17 cellular contexts compared by ENCODE assay signal in genomic region chr11:13334068-13334785, GRCh38. TPM values are rescaled to one million over a fixed set of nuclear protein-coding genes. Genes with fewer than 3 reads are reported as not detected.
DNase-seq lines count a peak whose midpoint lies in the region; FAIRE-seq and TF ChIP-seq lines count a peak whose summit lies in the region.
"Had no signal": no experiment of that assay in that cellular context is flagged by ENCODE, and none has a peak within 500 bp of the region (broad histone marks: within the 10 kb centered on the region; RNA-seq: fewer than 3 reads in every experiment).

No MANE protein-coding gene starts in this region.

- peaks cover 87% of the 10 kb centered on the region for H3K4me1 Mint-ChIP-seq in activated naive CD4-positive, alpha-beta T cell treated with anti-CD3 and anti-CD28 coated beads, Interleukin-2, amount 50 U/mL, for 24 hours
- peaks cover 33% of the 10 kb centered on the region for H3K4me1 Mint-ChIP-seq in activated naive CD4-positive, alpha-beta T cell treated with anti-CD3 and anti-CD28 coated beads, Interleukin-2, amount 10 ng/mL, durations not matched to agents 7 days and 5 days
- peaks cover 54% of the 10 kb centered on the region for H3K4me1 Mint-ChIP-seq in activated T-helper 1 cell treated with anti-CD3 and anti-CD28 coated beads, Interleukin-12 subunit alpha, Interleukin-12 subunit beta, Interleukin-2, Interleukin-4 antibody, amounts not matched to agents 30 ng/mL and 10 ng/mL and 1 ng/mL, durations not matched to agents 14 hours and 24 hours and 36 hours (ENCODE audit: low read depth)
- H3K4me1 Mint-ChIP-seq in CD14-positive monocyte, result peaks cover 52% of the 10 kb centered on the region

- CTCF ChIA-PET in activated naive CD4-positive, alpha-beta T cell treated with anti-CD3 and anti-CD28 coated beads, Interleukin-2, amount 10 ng/mL, durations not matched to agents 7 days and 5 days (lab: Charles Lee), result interaction anchor here (0.7 to 4.2 kb wide), 17 partner anchors 11 to 111 kb away, joined by 3 to 32 read pairs (median 8); no protein-coding TSS in a partner anchor

- TF ChIP-seq CTCF in keratinocyte (optimal IDR thresholded peaks at IDR 0.05 in 1 of 3, IDR thresholded peaks at IDR 0.05 in 1 of 3, conservative IDR thresholded peaks at IDR 0.05 in 1 of 3; ENCODE audit: extremely low read depth in 1 of 3, insufficient read depth in 2 of 3, low read length in 3 of 3) (no peak), thyroid gland (IDR thresholded peaks at IDR 0.05) (no peak), CD14-positive monocyte (IDR thresholded peaks at IDR 0.05) (no peak)

- H3K79me2 ChIP-seq in keratinocyte (ENCODE audit: control insufficient read depth, insufficient read depth, low read length), result peaks cover 8% of the 10 kb centered on the region

- no peaks in the 10 kb centered on the region for H3K36me3 Mint-ChIP-seq in activated naive CD4-positive, alpha-beta T cell treated with anti-CD3 and anti-CD28 coated beads, Interleukin-2, amount 50 U/mL, for 24 hours
- no peaks in the 10 kb centered on the region for H3K36me3 Mint-ChIP-seq in activated naive CD4-positive, alpha-beta T cell treated with anti-CD3 and anti-CD28 coated beads, Interleukin-2, amount 10 ng/mL, durations not matched to agents 7 days and 5 days
- peaks cover 7% of the 10 kb centered on the region for H3K36me3 Mint-ChIP-seq in activated T-helper 1 cell treated with anti-CD3 and anti-CD28 coated beads, Interleukin-12 subunit alpha, Interleukin-12 subunit beta, Interleukin-2, Interleukin-4 antibody, amounts not matched to agents 30 ng/mL and 10 ng/mL and 1 ng/mL, durations not matched to agents 14 hours and 24 hours and 36 hours (ENCODE audit: low read depth)
- H3K36me3 Mint-ChIP-seq in CD14-positive monocyte, result peaks cover 17 to 30% of the 10 kb centered on the region in 2 donors
- H3K36me3 Mint-ChIP-seq: brain, memory B cell had no signal

- no peak for DNase-seq in activated naive CD4-positive, alpha-beta T cell treated with anti-CD3 and anti-CD28 coated beads, Interleukin-2, amount 10 ng/mL, durations not matched to agents 7 days and 5 days
- DNase-seq in activated T-helper 1 cell treated with anti-CD3 and anti-CD28 coated beads, Interleukin-12 subunit alpha, Interleukin-12 subunit beta, Interleukin-2, Interleukin-4 antibody, amounts not matched to agents 30 ng/mL and 10 ng/mL and 1 ng/mL, durations not matched to agents 14 hours and 24 hours and 36 hours (ENCODE audit: low spot score), result no peak
- DNase-seq in keratinocyte (ENCODE audit: low read depth, low spot score) (no peak), thyroid gland (no peak), DMS79 (lab: John Stamatoyannopoulos, UW) (no peak), GM19239 (ENCODE audit: insufficient read length, low spot score) (no peak), CD14-positive monocyte (ENCODE audit: low spot score) (no peak)
- DNase-seq: activated CD4-positive, alpha-beta T cell treated with anti-CD3 and anti-CD28 coated beads, Interleukin-2, amount 10 ng/mL, durations not matched to agents 7 days and 5 days; DMS153; NCI-H1930; NCI-H774; nucleus accumbens; SHP77; stimulated activated naive CD4-positive, alpha-beta T cell treated with Interleukin-2 at 50 U/mL for 16 hours had no signal

- H3K36me3 ChIP-seq in keratinocyte (ENCODE audit: control insufficient read depth in 2 of 2, extremely low read depth in 1 of 2, insufficient read depth in 2 of 2, low read length in 2 of 2) (no peaks in the 10 kb centered on the region), thyroid gland (no peaks in the 10 kb centered on the region)

- H3K4me3 Mint-ChIP-seq in activated naive CD4-positive, alpha-beta T cell treated with anti-CD3 and anti-CD28 coated beads, Interleukin-2, amount 50 U/mL, for 24 hours, result no peak overlapping the region
- no peak overlapping the region for H3K4me3 Mint-ChIP-seq in activated naive CD4-positive, alpha-beta T cell treated with anti-CD3 and anti-CD28 coated beads, Interleukin-2, amount 10 ng/mL, durations not matched to agents 7 days and 5 days
- H3K4me3 Mint-ChIP-seq in activated T-helper 1 cell treated with anti-CD3 and anti-CD28 coated beads, Interleukin-12 subunit alpha, Interleukin-12 subunit beta, Interleukin-2, Interleukin-4 antibody, amounts not matched to agents 30 ng/mL and 10 ng/mL and 1 ng/mL, durations not matched to agents 14 hours and 24 hours and 36 hours, result no peak overlapping the region
- H3K4me3 Mint-ChIP-seq in CD14-positive monocyte, result no peak overlapping the region
- H3K4me3 Mint-ChIP-seq: activated CD4-positive, alpha-beta T cell treated with anti-CD3 and anti-CD28 coated beads, Interleukin-2, amount 10 ng/mL, durations not matched to agents 7 days and 5 days; brain; memory B cell had no signal

- H3K4me1 ChIP-seq in keratinocyte (ENCODE audit: control insufficient read depth, extremely low read depth, insufficient read depth, low read length) (peaks cover 58% of the 10 kb centered on the region), thyroid gland (peaks cover 81 to 86% of the 10 kb centered on the region in 2 donors)

- H3K9me3 ChIP-seq in keratinocyte (ENCODE audit: control insufficient read depth, low read depth, low read length) (no peaks in the 10 kb centered on the region), thyroid gland (no peaks in the 10 kb centered on the region)

- H3K9me1 ChIP-seq in keratinocyte (ENCODE audit: control insufficient read depth, extremely low read depth, insufficient read depth, low read length), result peaks cover 9% of the 10 kb centered on the region

- TF ChIP-seq POLR2A in thyroid gland (IDR thresholded peaks at IDR 0.05), result no peak

- H2AFZ ChIP-seq in keratinocyte (ENCODE audit: control insufficient read depth, low read length), result no peak overlapping the region

- WGBS in thyroid gland, 2 donors, result 63 to 84% methylated on average over 4 of the region's 4 CpGs

- H3K9me3 Mint-ChIP-seq in activated naive CD4-positive, alpha-beta T cell treated with anti-CD3 and anti-CD28 coated beads, Interleukin-2, amount 50 U/mL, for 24 hours, result no peaks in the 10 kb centered on the region
- no peaks in the 10 kb centered on the region for H3K9me3 Mint-ChIP-seq in activated naive CD4-positive, alpha-beta T cell treated with anti-CD3 and anti-CD28 coated beads, Interleukin-2, amount 10 ng/mL, durations not matched to agents 7 days and 5 days
- no peaks in the 10 kb centered on the region for H3K9me3 Mint-ChIP-seq in activated T-helper 1 cell treated with anti-CD3 and anti-CD28 coated beads, Interleukin-12 subunit alpha, Interleukin-12 subunit beta, Interleukin-2, Interleukin-4 antibody, amounts not matched to agents 30 ng/mL and 10 ng/mL and 1 ng/mL, durations not matched to agents 14 hours and 24 hours and 36 hours
- no peaks in the 10 kb centered on the region for H3K9me3 Mint-ChIP-seq in CD14-positive monocyte
- H3K9me3 Mint-ChIP-seq: activated CD4-positive, alpha-beta T cell treated with anti-CD3 and anti-CD28 coated beads, Interleukin-2, amount 10 ng/mL, durations not matched to agents 7 days and 5 days; brain; memory B cell had no signal

- H3K4me3 ChIP-seq in keratinocyte (ENCODE audit: control insufficient read depth in 2 of 3, extremely low read depth in 1 of 3, insufficient read depth in 2 of 3, low read depth in 1 of 3, low read length in 3 of 3), result no peak overlapping the region
- no peak overlapping the region for H3K4me3 ChIP-seq in thyroid gland (replicated peaks in 1 of 3)

- no peak overlapping the region for H3K9ac ChIP-seq in keratinocyte (ENCODE audit: control insufficient read depth, extremely low read depth, insufficient read depth, low read length)

- H3K27ac ChIP-seq in keratinocyte (ENCODE audit: control insufficient read depth, insufficient read depth, low read length), result no peak overlapping the region
- peak overlapping the region; percentile 10 to 78 (median 36) for H3K27ac ChIP-seq in thyroid gland

- peak overlapping the region; percentile 55 for H3K27ac Mint-ChIP-seq in activated naive CD4-positive, alpha-beta T cell treated with anti-CD3 and anti-CD28 coated beads, Interleukin-2, amount 50 U/mL, for 24 hours
- no peak overlapping the region for H3K27ac Mint-ChIP-seq in activated naive CD4-positive, alpha-beta T cell treated with anti-CD3 and anti-CD28 coated beads, Interleukin-2, amount 10 ng/mL, durations not matched to agents 7 days and 5 days
- H3K27ac Mint-ChIP-seq in activated T-helper 1 cell treated with anti-CD3 and anti-CD28 coated beads, Interleukin-12 subunit alpha, Interleukin-12 subunit beta, Interleukin-2, Interleukin-4 antibody, amounts not matched to agents 30 ng/mL and 10 ng/mL and 1 ng/mL, durations not matched to agents 14 hours and 24 hours and 36 hours, result peak overlapping the region; percentile 47
- H3K27ac Mint-ChIP-seq in CD14-positive monocyte, result peak overlapping the region in 1 of 7 donors; percentile 64
- H3K27ac Mint-ChIP-seq: activated CD4-positive, alpha-beta T cell treated with anti-CD3 and anti-CD28 coated beads, Interleukin-2, amount 10 ng/mL, durations not matched to agents 7 days and 5 days had no signal

- intact Hi-C loops in activated T-helper 1 cell treated with anti-CD3 and anti-CD28 coated beads, Interleukin-12 subunit alpha, Interleukin-12 subunit beta, Interleukin-2, Interleukin-4 antibody, amounts not matched to agents 30 ng/mL and 10 ng/mL and 1 ng/mL, durations not matched to agents 14 hours and 24 hours and 36 hours (cut with micrococcal nuclease), result loop anchor here (2.0 kb wide), 2 partner anchors 15 to 151 kb away; no protein-coding TSS in a partner anchor
- intact Hi-C loops in thyroid gland (cut with DNase I), result no loop called here
- intact Hi-C loops in CD14-positive monocyte (cut with micrococcal nuclease), result loop anchor here in 1 of 2 donors (10.0 kb wide), 2 partner anchors 119 to 149 kb away; no protein-coding TSS in a partner anchor

- H3K4me2 ChIP-seq in keratinocyte (ENCODE audit: control insufficient read depth, extremely low read depth, insufficient read depth, low read depth, low read length), result peak overlapping the region; percentile 19

- H4K20me1 ChIP-seq in keratinocyte (ENCODE audit: control insufficient read depth, extremely low read depth, insufficient read depth, low read length), result no peaks in the 10 kb centered on the region

- FAIRE-seq in keratinocyte (lab: Jason Lieb, UNC), result no peak
- FAIRE-seq in GM19239 (lab: Jason Lieb, UNC), result no peak

- H3K27me3 ChIP-seq in keratinocyte (ENCODE audit: control insufficient read depth, extremely low read depth, insufficient read depth, low read length) (no peaks in the 10 kb centered on the region), thyroid gland (no peaks in the 10 kb centered on the region)

- no peaks in the 10 kb centered on the region for H3K27me3 Mint-ChIP-seq in activated naive CD4-positive, alpha-beta T cell treated with anti-CD3 and anti-CD28 coated beads, Interleukin-2, amount 50 U/mL, for 24 hours
- H3K27me3 Mint-ChIP-seq in activated naive CD4-positive, alpha-beta T cell treated with anti-CD3 and anti-CD28 coated beads, Interleukin-2, amount 10 ng/mL, durations not matched to agents 7 days and 5 days, result no peaks in the 10 kb centered on the region
- H3K27me3 Mint-ChIP-seq in activated T-helper 1 cell treated with anti-CD3 and anti-CD28 coated beads, Interleukin-12 subunit alpha, Interleukin-12 subunit beta, Interleukin-2, Interleukin-4 antibody, amounts not matched to agents 30 ng/mL and 10 ng/mL and 1 ng/mL, durations not matched to agents 14 hours and 24 hours and 36 hours (ENCODE audit: insufficient read depth), result no peaks in the 10 kb centered on the region
- peaks cover 0 to 1% (median 0%) of the 10 kb centered on the region in 3 donors for H3K27me3 Mint-ChIP-seq in CD14-positive monocyte (ENCODE audit: low read depth in 3 of 3)
- H3K27me3 Mint-ChIP-seq: activated CD4-positive, alpha-beta T cell treated with anti-CD3 and anti-CD28 coated beads, Interleukin-2, amount 10 ng/mL, durations not matched to agents 7 days and 5 days; brain; memory B cell had no signal

- dilution Hi-C loops in keratinocyte (cut with MboI; ENCODE audit: extremely low pct_ligation_motif_present, low sequenced_read_pairs), result no loop called here

RNA-seq across cellular contexts. Expression of gene BMAL1, which starts 56.6 kb away (rescaled TPM):
- total RNA-seq in activated T-helper 1 cell treated with anti-CD3 and anti-CD28 coated beads, Interleukin-12 subunit alpha, Interleukin-12 subunit beta, Interleukin-2, Interleukin-4 antibody, amounts not matched to agents 30 ng/mL and 10 ng/mL and 1 ng/mL, durations not matched to agents 14 hours and 24 hours and 36 hours, result 33.6 and 33.7 TPM in 2 replicates
- polyA plus RNA-seq in keratinocyte (18.9 to 27.5 TPM (median 22.6 TPM) in 3 replicates), CD14-positive monocyte (10 to 100 TPM; 10.2 to 11.5 TPM)
- polyA plus RNA-seq in keratinocyte (2011; ENCODE audit: low read depth), result 31.7 TPM
- polyA plus RNA-seq in keratinocyte (2011; cell fraction: cytosol; rRNA removed), result 14.7 and 32.0 TPM in 2 replicates
- 25.5 and 36.9 TPM in 2 replicates for polyA plus RNA-seq in keratinocyte (2011; cell fraction: nucleus; rRNA removed)
- polyA plus RNA-seq in keratinocyte (2012; ENCODE audit: low replicate concordance), result 13.8 and 19.4 TPM in 2 replicates
- 20.0 to 40.1 TPM (median 27.1 TPM) in 3 replicates for polyA minus RNA-seq in keratinocyte
- 17.5 TPM for polyA minus RNA-seq in keratinocyte (2011; cell fraction: cytosol; rRNA and poly(A)+ RNA removed)
- polyA minus RNA-seq in keratinocyte (2011; cell fraction: nucleus; rRNA and poly(A)+ RNA removed), result 26.6 and 44.0 TPM in 2 replicates
- total RNA-seq in thyroid gland, result 10 to 100 TPM; 41.2 to 97.5 (median 50.7) TPM
